14 cellular contexts compared by ENCODE assay signal in the genomic region with DNA sequence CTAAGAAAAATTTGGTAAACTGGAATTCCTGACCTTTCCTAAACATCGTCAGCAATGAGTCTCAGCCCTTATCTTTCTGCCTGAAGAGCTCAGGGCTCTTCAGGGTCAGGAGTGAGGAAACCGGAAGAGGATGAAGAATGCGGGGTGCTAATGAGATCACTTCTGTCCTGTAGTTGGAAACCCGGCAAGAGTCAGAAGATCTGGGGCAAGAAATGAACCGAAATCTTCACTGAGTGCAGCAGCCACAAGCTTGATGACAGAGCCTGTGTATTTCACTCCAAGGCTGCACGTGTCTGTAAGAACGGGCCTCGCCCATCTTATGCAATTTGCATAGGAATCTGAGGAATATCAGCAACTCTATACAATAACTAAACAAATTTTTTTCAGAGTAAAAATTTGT.
DNase-seq lines count a peak whose midpoint lies in the region; ATAC-seq and TF ChIP-seq lines count a peak whose summit lies in the region.
"Had no signal": no experiment of that assay in that cellular context is flagged by ENCODE, and none has a peak within 500 bp of the region (broad histone marks: within the 10 kb centered on the region; RNA-seq: fewer than 3 reads in every experiment).

No MANE protein-coding gene starts in this region.

- H3K36me3 Mint-ChIP-seq in nephron progenitor cell (ENCODE audit: low read depth): no peaks in the 10 kb centered on the region

- no peaks in the 10 kb centered on the region for H3K36me3 ChIP-seq in left lung
- H3K36me3 ChIP-seq in A673 (ENCODE audit: insufficient read depth, low read length, poor library complexity, severe bottlenecking): no peaks in the 10 kb centered on the region

- H3K4me1 Mint-ChIP-seq in nephron progenitor cell: peaks cover 30% of the 10 kb centered on the region

- CTCF ChIA-PET in A673 (lab: Charles Lee): interaction anchor here (0.7 kb wide), 1 partner anchor 574 kb away, joined by 4 read pairs; no protein-coding TSS in a partner anchor

- H3K27me3 ChIP-seq in left lung: no peaks in the 10 kb centered on the region
- no peaks in the 10 kb centered on the region for H3K27me3 ChIP-seq in A673 (replicated peaks; ENCODE audit: insufficient read depth, low read depth, low read length, poor library complexity)
- H3K27me3 ChIP-seq: body of pancreas had no signal

- POLR2A ChIA-PET in A673 (lab: Charles Lee; ENCODE audit: low non-redundant PET): no interaction called here

- H3K27me3 Mint-ChIP-seq in nephron progenitor cell (ENCODE audit: low read depth, poor library complexity): no peaks in the 10 kb centered on the region

- no peak overlapping the region for H3K27ac Mint-ChIP-seq in nephron progenitor cell
- H3K27ac Mint-ChIP-seq: H9 had no signal

- H3K4me3 Mint-ChIP-seq in nephron progenitor cell: no peak overlapping the region
- H3K4me3 Mint-ChIP-seq: H9 had no signal

- peaks cover 12 to 48% of the 10 kb centered on the region in 2 donors for H3K4me1 ChIP-seq in left lung
- peaks cover 5% of the 10 kb centered on the region for H3K4me1 ChIP-seq in A673 (ENCODE audit: insufficient read depth, low read length, poor library complexity, severe bottlenecking)
- H3K4me1 ChIP-seq: body of pancreas had no signal

- DNase-seq in MV-4-11 (lab: John Stamatoyannopoulos, UW): peak; percentile 93
- no peak for DNase-seq in caudate nucleus (lab: John Stamatoyannopoulos, UW)
- DNase-seq in left lung: no peak
- peak; percentile 51 for DNase-seq in superior temporal gyrus (ENCODE audit: extremely low spot score)
- no peak for DNase-seq in A673 (ENCODE audit: low spot score)
- DNase-seq in nephron progenitor cell: no peak
- DNase-seq: COR-L47, H9, KBM-7, kidney had no signal

- H3K4me3 ChIP-seq in left lung (no peak overlapping the region), A673 (ENCODE audit: low read depth, low read length, poor library complexity, severe bottlenecking) (no peak overlapping the region)
- H3K4me3 ChIP-seq: body of pancreas had no signal

- no TSS peak for BruUV-seq in A673 (replicated peaks; lab: Mats Ljungman, UMichigan)

- no peak for TF ChIP-seq CTCF in left lung (IDR thresholded peaks at IDR 0.05)
- TF ChIP-seq CTCF in A673 (conservative IDR thresholded peaks at IDR 0.05; ENCODE audit: low read depth, low read length): no peak
- TF ChIP-seq CTCF in nephron progenitor cell (IDR thresholded peaks at IDR 0.05): no peak

- no peaks in the 10 kb centered on the region for H3K9me3 ChIP-seq in left lung
- no peaks in the 10 kb centered on the region for H3K9me3 ChIP-seq in A673 (ENCODE audit: low read depth, low read length, poor library complexity, severe bottlenecking)
- H3K9me3 ChIP-seq: body of pancreas had no signal

- intact Hi-C loops in left lung (cut with DNase I) (no loop called here), A673 (cut with micrococcal nuclease; ENCODE audit: unreplicated experiment) (no loop called here)

- H3K27ac ChIP-seq in caudate nucleus (ENCODE audit: low read depth, low read length) (peak overlapping the region; percentile 81), left lung (peak overlapping the region; percentile 59 to 90), A673 (ENCODE audit: low read depth, low read length, poor library complexity, severe bottlenecking) (no peak overlapping the region)

- ATAC-seq in left lung (peak; percentile 56), HG02885 (IDR thresholded peaks at IDR 0.05; ENCODE audit: poor library complexity, unreplicated experiment) (no peak), GM19351 (IDR thresholded peaks at IDR 0.05; ENCODE audit: unreplicated experiment) (no peak)
- ATAC-seq: Panc1 had no signal

- no peaks in the 10 kb centered on the region for H3K9me3 Mint-ChIP-seq in nephron progenitor cell
- H3K9me3 Mint-ChIP-seq: H9 had no signal

Comparison
In these comparisons a context has a peak if more than half of its experiments do, and no peak if none do; other contexts are left out.
1. DNase-seq: peak in MV-4-11 (single experiment) and superior temporal gyrus (single experiment); none in caudate nucleus (0 of 61), left lung (0 of 2), A673 (single experiment) and nephron progenitor cell (single experiment).